26 cellular contexts compared by ENCODE assay signal in genomic region chr5:139285651-139286392, GRCh38. TPM values are rescaled to one million over a fixed set of nuclear protein-coding genes. Genes with fewer than 3 reads are reported as not detected.
DNase-seq lines count a peak whose midpoint lies in the region; ATAC-seq lines count a peak whose summit lies in the region.
"Had no signal": no experiment of that assay in that cellular context is flagged by ENCODE, and none has a peak within 500 bp of the region (broad histone marks: within the 10 kb centered on the region; RNA-seq: fewer than 3 reads in every experiment).

No MANE protein-coding gene starts in this region.

- no peaks in the 10 kb centered on the region for H3K9me3 ChIP-seq in HUES48 (ENCODE audit: control insufficient read depth, insufficient read depth, low read length)
- H3K9me3 ChIP-seq: Caco-2, gastrocnemius medialis, right atrium auricular region, SJCRH30, suprapubic skin had no signal

- peaks cover 7 to 30% of the 10 kb centered on the region in 2 donors for H3K36me3 Mint-ChIP-seq in activated naive CD4-positive, alpha-beta T cell treated with anti-CD3 and anti-CD28 coated beads, Interleukin-2, amount 50 U/mL, for 72 hours
- H3K36me3 Mint-ChIP-seq in activated naive CD8-positive, alpha-beta T cell treated with anti-CD3 and anti-CD28 coated beads for 36 hours: peaks cover 55% of the 10 kb centered on the region
- peaks cover 76% of the 10 kb centered on the region for H3K36me3 Mint-ChIP-seq in stimulated activated effector memory CD8-positive, alpha-beta T cell treated with anti-CD3 and anti-CD28 coated beads, Interleukin-12 subunit alpha, Interleukin-12 subunit beta, amount 100 ng/mL, for 72 hours

- H3K27ac Mint-ChIP-seq in activated naive CD4-positive, alpha-beta T cell treated with anti-CD3 and anti-CD28 coated beads, Interleukin-2, amount 50 U/mL, for 72 hours: peak overlapping the region; percentile 5 to 15
- peak overlapping the region; percentile 59 for H3K27ac Mint-ChIP-seq in activated naive CD8-positive, alpha-beta T cell treated with anti-CD3 and anti-CD28 coated beads for 36 hours
- H3K27ac Mint-ChIP-seq in stimulated activated effector memory CD8-positive, alpha-beta T cell treated with anti-CD3 and anti-CD28 coated beads, Interleukin-12 subunit alpha, Interleukin-12 subunit beta, amount 100 ng/mL, for 72 hours: peak overlapping the region; percentile 82
- H3K27ac Mint-ChIP-seq: activated naive CD8-positive, alpha-beta T cell treated with anti-CD3 and anti-CD28 coated beads, Interleukin-2, amount 10 ng/mL, durations not matched to agents 7 days and 5 days had no signal

- no peaks in the 10 kb centered on the region for H3K27me3 Mint-ChIP-seq in activated naive CD8-positive, alpha-beta T cell treated with anti-CD3 and anti-CD28 coated beads for 36 hours
- H3K27me3 Mint-ChIP-seq: activated naive CD8-positive, alpha-beta T cell treated with anti-CD3 and anti-CD28 coated beads, Interleukin-2, amount 10 ng/mL, durations not matched to agents 7 days and 5 days had no signal

- peaks cover 14% of the 10 kb centered on the region for H3K4me1 Mint-ChIP-seq in activated naive CD8-positive, alpha-beta T cell treated with anti-CD3 and anti-CD28 coated beads for 36 hours
- H3K4me1 Mint-ChIP-seq in stimulated activated effector memory CD8-positive, alpha-beta T cell treated with anti-CD3 and anti-CD28 coated beads, Interleukin-12 subunit alpha, Interleukin-12 subunit beta, amount 100 ng/mL, for 72 hours: peaks cover 6% of the 10 kb centered on the region

- peaks cover 55% of the 10 kb centered on the region for H3K36me3 ChIP-seq in HUES48 (ENCODE audit: control insufficient read depth, insufficient read depth, low read length)

- no peak overlapping the region for H3K9ac ChIP-seq in HUES48 (ENCODE audit: low read depth, low read length)

- DNase-seq in activated naive CD4-positive, alpha-beta T cell treated with anti-CD3 and anti-CD28 coated beads, Interleukin-2, amount 50 U/mL, for 72 hours (ENCODE audit: low spot score in 2 of 2): no peak
- no peak for DNase-seq in activated naive CD4-positive, alpha-beta T cell (lab: John Stamatoyannopoulos, UW)
- no peak for DNase-seq in activated naive CD8-positive, alpha-beta T cell treated with anti-CD3 and anti-CD28 coated beads for 36 hours
- DNase-seq in stimulated activated effector memory CD8-positive, alpha-beta T cell treated with anti-CD3 and anti-CD28 coated beads, Interleukin-12 subunit alpha, Interleukin-12 subunit beta, amount 100 ng/mL, for 72 hours (ENCODE audit: low spot score in 2 of 2): no peak
- no peak for DNase-seq in KG1 (lab: John Stamatoyannopoulos, UW)
- DNase-seq: activated CD4-positive, CD25-positive, alpha-beta regulatory T cell treated with anti-CD3 and anti-CD28 coated beads, Interleukin-2, amount 50 U/mL, for 72 hours; activated naive CD8-positive, alpha-beta T cell treated with anti-CD3 and anti-CD28 coated beads, Interleukin-2, amount 10 ng/mL, durations not matched to agents 7 days and 5 days; activated T-cell treated with anti-CD3 and anti-CD28 coated beads, Interleukin-2, amount 50 U/mL, for 1 hour; Caco-2; caudate nucleus; cortex of kidney; gastrocnemius medialis; Kasumi-1; MV-4-11; NCI-H1436 treated with DMSO at 0.1 percent for 48 hours; NCI-H524 treated with DMSO at 0.1 percent for 48 hours; SJCRH30; stimulated activated CD4-positive, alpha-beta T cell treated with anti-CD3 and anti-CD28 coated beads, Interleukin-2, amount 100 ng/mL, for 48 hours; T-helper 1 cell had no signal

- no peak overlapping the region for H3K4me3 ChIP-seq in HUES48 (ENCODE audit: low read depth, low read length)
- H3K4me3 ChIP-seq: gastrocnemius medialis, lung, right atrium auricular region, SJCRH30, suprapubic skin had no signal

- no peak for ATAC-seq in activated naive CD4-positive, alpha-beta T cell treated with anti-CD3 and anti-CD28 coated beads, Interleukin-2, amount 50 U/mL, for 72 hours
- no peak for ATAC-seq in stimulated activated effector memory CD8-positive, alpha-beta T cell treated with anti-CD3 and anti-CD28 coated beads, Interleukin-12 subunit alpha, Interleukin-12 subunit beta, amount 100 ng/mL, for 72 hours
- no peak for ATAC-seq in esophagus mucosa
- ATAC-seq: gastrocnemius medialis had no signal

- no peaks in the 10 kb centered on the region for H3K9me3 Mint-ChIP-seq in activated naive CD4-positive, alpha-beta T cell treated with anti-CD3 and anti-CD28 coated beads, Interleukin-2, amount 50 U/mL, for 72 hours
- no peaks in the 10 kb centered on the region for H3K9me3 Mint-ChIP-seq in activated naive CD8-positive, alpha-beta T cell treated with anti-CD3 and anti-CD28 coated beads for 36 hours
- no peaks in the 10 kb centered on the region for H3K9me3 Mint-ChIP-seq in stimulated activated effector memory CD8-positive, alpha-beta T cell treated with anti-CD3 and anti-CD28 coated beads, Interleukin-12 subunit alpha, Interleukin-12 subunit beta, amount 100 ng/mL, for 72 hours
- H3K9me3 Mint-ChIP-seq: activated naive CD8-positive, alpha-beta T cell treated with anti-CD3 and anti-CD28 coated beads, Interleukin-2, amount 10 ng/mL, durations not matched to agents 7 days and 5 days had no signal

- no peaks in the 10 kb centered on the region for H3K4me1 ChIP-seq in HUES48 (ENCODE audit: control insufficient read depth, insufficient read depth, low read length)
- H3K4me1 ChIP-seq: right atrium auricular region, SJCRH30 had no signal

- no peaks in the 10 kb centered on the region for H3K27me3 ChIP-seq in HUES48 (ENCODE audit: control insufficient read depth, insufficient read depth, low read length)
- H3K27me3 ChIP-seq: gastrocnemius medialis, right atrium auricular region, SJCRH30, suprapubic skin had no signal

- no peak overlapping the region for H3K4me3 Mint-ChIP-seq in activated naive CD8-positive, alpha-beta T cell treated with anti-CD3 and anti-CD28 coated beads for 36 hours
- H3K4me3 Mint-ChIP-seq in stimulated activated effector memory CD8-positive, alpha-beta T cell treated with anti-CD3 and anti-CD28 coated beads, Interleukin-12 subunit alpha, Interleukin-12 subunit beta, amount 100 ng/mL, for 72 hours: no peak overlapping the region
- H3K4me3 Mint-ChIP-seq: activated naive CD8-positive, alpha-beta T cell treated with anti-CD3 and anti-CD28 coated beads, Interleukin-2, amount 10 ng/mL, durations not matched to agents 7 days and 5 days; neural crest cell had no signal

- H3K27ac ChIP-seq in HUES48 (ENCODE audit: low read depth, low read length): peak overlapping the region; percentile 62
- H3K27ac ChIP-seq: C4-2B, gastrocnemius medialis, right atrium auricular region, SJCRH30, suprapubic skin had no signal

RNA-seq across cellular contexts. Expression of gene MATR3, which starts 7.7 kb away (rescaled TPM):
- total RNA-seq in activated naive CD4-positive, alpha-beta T cell treated with anti-CD3 and anti-CD28 coated beads, Interleukin-2, amount 50 U/mL, for 72 hours: 100 to 1,000 TPM; 160 to 182 TPM
- total RNA-seq in activated naive CD8-positive, alpha-beta T cell treated with anti-CD3 and anti-CD28 coated beads for 36 hours: 100 to 1,000 TPM; 182 to 208 TPM
- 60.5 TPM for total RNA-seq in esophagus mucosa

RNA-seq across cellular contexts. Expression of gene PAIP2, which starts 55.8 kb away (rescaled TPM):
- total RNA-seq in activated naive CD4-positive, alpha-beta T cell treated with anti-CD3 and anti-CD28 coated beads, Interleukin-2, amount 50 U/mL, for 72 hours: 100 to 1,000 TPM in 1 of 2 donors, 10 to 100 TPM in 1; 85.7 to 111 TPM
- 10 to 100 TPM; 91.7 to 94.0 TPM for total RNA-seq in activated naive CD8-positive, alpha-beta T cell treated with anti-CD3 and anti-CD28 coated beads for 36 hours
- total RNA-seq in esophagus mucosa: 38.1 TPM

Comparison
In these comparisons a context has a peak if more than half of its experiments do, and no peak if none do; other contexts are left out.
1. H3K27ac Mint-ChIP-seq: peak in every context shown above with its lines; median percentile 82 in stimulated activated effector memory CD8-positive, alpha-beta T cell treated with anti-CD3 and anti-CD28 coated beads, Interleukin-12 subunit alpha, Interleukin-12 subunit beta, amount 100 ng/mL, for 72 hours; 59 in activated naive CD8-positive, alpha-beta T cell treated with anti-CD3 and anti-CD28 coated beads for 36 hours; 10 in activated naive CD4-positive, alpha-beta T cell treated with anti-CD3 and anti-CD28 coated beads, Interleukin-2, amount 50 U/mL, for 72 hours.